9 cellular contexts compared by ENCODE assay signal in the genomic region with DNA sequence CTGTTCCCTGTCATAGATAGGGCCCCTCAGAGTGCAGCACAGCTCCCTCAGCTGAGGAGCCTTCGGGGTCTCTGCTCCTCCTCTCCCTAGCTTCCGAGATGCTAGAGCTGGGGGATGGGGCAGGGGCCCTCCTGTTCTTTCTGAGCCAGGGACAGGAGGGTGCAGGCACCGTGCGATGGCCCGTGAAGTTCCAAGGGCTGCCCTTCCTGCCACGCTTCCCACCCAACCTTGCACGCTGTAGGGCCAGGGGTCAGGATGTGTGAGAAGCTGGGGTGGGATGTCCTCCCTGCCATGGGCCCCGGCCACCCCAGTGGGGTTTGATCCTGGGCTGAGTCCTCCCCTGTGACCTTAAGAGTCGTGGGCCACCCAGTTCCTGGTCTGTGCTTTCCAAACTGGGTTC.
"Had no signal": no experiment of that assay in that cellular context is flagged by ENCODE, and none has a peak within 500 bp of the region (broad histone marks: within the 10 kb centered on the region; RNA-seq: fewer than 3 reads in every experiment).

No MANE protein-coding gene starts in this region.

- H3K4me1 ChIP-seq: HAP-1 had no signal

- H3K27ac Mint-ChIP-seq: HFFc6 had no signal

- DNase-seq: GM23248, GOT3, H7, HFFc6, IMR-90, KG1 had no signal

- ATAC-seq: HCT116, K562 had no signal

- H3K9ac ChIP-seq: GM23248 had no signal

- H3K27ac ChIP-seq: GM23248 had no signal

- H3K9me3 ChIP-seq: HAP-1 had no signal

- H3K36me3 ChIP-seq: HAP-1 had no signal

- H3K4me3 ChIP-seq: GM23248, HAP-1, K562 had no signal

- H3K4me3 Mint-ChIP-seq: HFFc6 had no signal
